In genomic region chr7:141363748-141364147, GRCh38 we compare ENCODE assay signal across 21 cellular contexts.
DNase-seq lines count a peak whose midpoint lies in the region; ATAC-seq, FAIRE-seq and TF ChIP-seq lines count a peak whose summit lies in the region.
"Had no signal": no experiment of that assay in that cellular context is flagged by ENCODE, and none has a peak within 500 bp of the region (broad histone marks: within the 10 kb centered on the region; RNA-seq: fewer than 3 reads in every experiment).

No MANE protein-coding gene starts in this region.

- H3K18ac ChIP-seq in mesenchymal stem cell (ENCODE audit: low read depth in 1 of 2, low read length in 2 of 2), result no peak overlapping the region

- peak overlapping the region in 9 of 10 donors; percentile 38 to 89 (median 68) for H3K27ac ChIP-seq in heart right ventricle
- peak overlapping the region; percentile 94 for H3K27ac ChIP-seq in SJCRH30
- peak overlapping the region; percentile 97 for H3K27ac ChIP-seq in mesenchymal stem cell (ENCODE audit: low read length, poor library complexity, severe bottlenecking)
- peak overlapping the region; percentile 81 for H3K27ac ChIP-seq in smooth muscle cell (ENCODE audit: low read depth)
- H3K27ac ChIP-seq in HepG2 (ENCODE audit: extremely low read length, insufficient read depth, low read length), result no peak overlapping the region
- H3K27ac ChIP-seq: C4-2B, KMS-11 had no signal

- H3K4me1 ChIP-seq in heart right ventricle (peaks cover 2 to 75% (median 37%) of the 10 kb centered on the region in 9 donors), SJCRH30 (peaks cover 51% of the 10 kb centered on the region), mesenchymal stem cell (ENCODE audit: control insufficient read depth, insufficient read depth, low read depth, low read length) (peaks cover 8% of the 10 kb centered on the region), smooth muscle cell (ENCODE audit: low read depth) (peaks cover 29% of the 10 kb centered on the region), HepG2 (ENCODE audit: insufficient read depth, low read length) (no peaks in the 10 kb centered on the region)

- no peak for TF ChIP-seq RAD21 in HepG2 (CRISPR knock-in tag; IDR thresholded peaks at IDR 0.05)

- H4K91ac ChIP-seq in mesenchymal stem cell (ENCODE audit: low read length), result no peak overlapping the region

- no peak overlapping the region for H3K9ac ChIP-seq in mesenchymal stem cell (ENCODE audit: low read length)
- H3K9ac ChIP-seq in smooth muscle cell (ENCODE audit: low read depth), result no peak overlapping the region
- H3K9ac ChIP-seq in HepG2 (ENCODE audit: insufficient read depth, low read depth, low read length), result no peak overlapping the region
- H3K9ac ChIP-seq: KMS-11 had no signal

- no TSS peak for BruUV-seq in HepG2 (replicated peaks; lab: Mats Ljungman, UMichigan)

- no peak overlapping the region for H3K23ac ChIP-seq in mesenchymal stem cell (ENCODE audit: low read length in 2 of 2)

- H3K79me2 ChIP-seq in smooth muscle cell (ENCODE audit: low read depth) (no peaks in the 10 kb centered on the region), HepG2 (ENCODE audit: insufficient read depth, low read length) (no peaks in the 10 kb centered on the region)

- TF ChIP-seq EP300 in HepG2 (IDR thresholded peaks at IDR 0.05; ENCODE audit: low read depth in 2 of 2, low read length in 2 of 2), result no peak
- TF ChIP-seq EP300 in HepG2 (CRISPR knock-in tag; IDR thresholded peaks at IDR 0.05; ENCODE audit: borderline replicate concordance), result no peak

- TF ChIP-seq POLR2A in HepG2 (IDR thresholded peaks at IDR 0.05; ENCODE audit: insufficient read depth in 1 of 2, low read depth in 2 of 2, low read length in 2 of 2), result no peak

- peak overlapping the region; percentile 51 for H2BK5ac ChIP-seq in mesenchymal stem cell (ENCODE audit: low read depth, low read length, poor library complexity, severe bottlenecking)

- 96 to 100% methylated on average over 2 of the region's 2 CpGs for WGBS in heart right ventricle, 2 donors
- WGBS in mesenchymal stem cell, result no CpG with 5 or more reads among the region's 2 CpGs
- WGBS in smooth muscle cell (ENCODE audit: low lambda C conversion rate), result 94% methylated on average over 2 of the region's 2 CpGs
- 84% methylated on average over 2 of the region's 2 CpGs for WGBS in HepG2 (ENCODE audit: low lambda C conversion rate)

- CTCF ChIA-PET in HepG2 (lab: Yijun Ruan, JAX; ENCODE audit: low intra/inter-chr PET ratio, low total read pairs), result no interaction called here

- in situ Hi-C loops in HepG2 (cut with HindIII; ENCODE audit: extremely low pct_ligation_motif_present, low pct_unique_long_range_greater_than_20kb), result no loop called here

- H3K9me3 ChIP-seq in heart right ventricle (no peaks in the 10 kb centered on the region), SJCRH30 (replicated peaks) (no peaks in the 10 kb centered on the region; the same call in 1 of the 2 replicates), mesenchymal stem cell (ENCODE audit: control insufficient read depth, low read length) (no peaks in the 10 kb centered on the region), smooth muscle cell (replicated peaks; ENCODE audit: low read depth) (no peaks in the 10 kb centered on the region), HepG2 (ENCODE audit: low read length) (no peaks in the 10 kb centered on the region)

- intact Hi-C loops in heart right ventricle (cut with DNase I) (loop anchor here in 3 of 10 donors (2.0 to 5.0 kb wide), 3 partner anchors 56 to 61 kb away; no protein-coding TSS in a partner anchor), left ventricle myocardium superior (cut with micrococcal nuclease) (no loop called here), HepG2 (cut with micrococcal nuclease; ENCODE audit: unreplicated experiment) (no loop called here)

- no peak overlapping the region for H4K8ac ChIP-seq in mesenchymal stem cell (ENCODE audit: low read length)

- H2AFZ ChIP-seq in mesenchymal stem cell (ENCODE audit: low read depth, low read length) (no peak overlapping the region), smooth muscle cell (ENCODE audit: low read depth) (no peak overlapping the region), HepG2 (ENCODE audit: low read length) (no peak overlapping the region)

- no peak overlapping the region for H3K4me2 ChIP-seq in mesenchymal stem cell (ENCODE audit: low read length, poor library complexity, severe bottlenecking)
- H3K4me2 ChIP-seq in smooth muscle cell, result peak overlapping the region; percentile 67
- no peak overlapping the region for H3K4me2 ChIP-seq in HepG2 (ENCODE audit: low read depth, low read length)
- H3K4me2 ChIP-seq: KMS-11 had no signal

- no peaks in the 10 kb centered on the region for H3K36me3 ChIP-seq in heart right ventricle
- no peaks in the 10 kb centered on the region for H3K36me3 ChIP-seq in SJCRH30
- H3K36me3 ChIP-seq in mesenchymal stem cell (ENCODE audit: control insufficient read depth in 1 of 2, insufficient read depth in 2 of 2, low read depth in 1 of 2, low read length in 2 of 2), result no peaks in the 10 kb centered on the region
- no peaks in the 10 kb centered on the region for H3K36me3 ChIP-seq in smooth muscle cell (ENCODE audit: low read depth)
- H3K36me3 ChIP-seq in HepG2 (replicated peaks in 1 of 2; ENCODE audit: control insufficient read depth in 1 of 2, insufficient read depth in 2 of 2, low read length in 2 of 2), result no peaks in the 10 kb centered on the region

- H3K27me3 ChIP-seq in heart right ventricle, result no peaks in the 10 kb centered on the region
- no peaks in the 10 kb centered on the region for H3K27me3 ChIP-seq in SJCRH30
- no peaks in the 10 kb centered on the region for H3K27me3 ChIP-seq in mesenchymal stem cell (ENCODE audit: control insufficient read depth in 1 of 2, insufficient read depth in 1 of 2, low read length in 2 of 2)
- no peaks in the 10 kb centered on the region for H3K27me3 ChIP-seq in smooth muscle cell (ENCODE audit: low read depth)
- H3K27me3 ChIP-seq in HepG2 (ENCODE audit: control insufficient read depth in 1 of 2, insufficient read depth in 2 of 2, low read length in 2 of 2), result no peaks in the 10 kb centered on the region

- TF ChIP-seq CTCF in heart right ventricle (IDR thresholded peaks at IDR 0.05) (no peak), smooth muscle cell (IDR thresholded peaks at IDR 0.05; ENCODE audit: borderline replicate concordance, insufficient read depth, poor library complexity, severe bottlenecking) (no peak), HepG2 (CRISPR knock-in tag; IDR thresholded peaks at IDR 0.05) (no peak)

- no peaks in the 10 kb centered on the region for H4K20me1 ChIP-seq in smooth muscle cell (ENCODE audit: low read depth)
- no peaks in the 10 kb centered on the region for H4K20me1 ChIP-seq in HepG2 (ENCODE audit: insufficient read depth, low read length)

- H3K14ac ChIP-seq in mesenchymal stem cell (ENCODE audit: low read length in 2 of 2), result no peak overlapping the region

- no peak for DNase-seq in heart right ventricle
- no peak for DNase-seq in left ventricle myocardium superior
- no peak for DNase-seq in SJCRH30
- DNase-seq in mesenchymal stem cell, result no peak
- no peak for DNase-seq in smooth muscle cell (lab: John Stamatoyannopoulos, UW; ENCODE audit: unreplicated experiment)
- no peak for DNase-seq in NCI-H2029 treated with DMSO at 0.1 percent for 48 hours (lab: John Stamatoyannopoulos, UW)
- DNase-seq in HepG2 (ENCODE audit: low spot score), result no peak
- DNase-seq: 8988T; IMR-90; NCI-H1092 treated with DMSO at 0.1 percent for 48 hours; NCI-H146; NCI-H2029; NCI-H510A treated with DMSO at 0.1 percent for 48 hours; NCI-H774; NK-92 treated with Interleukin-12 subunit alpha and Interleukin-12 subunit beta, amount 100 ng/mL, for 24 hours had no signal

- H2BK12ac ChIP-seq in mesenchymal stem cell (ENCODE audit: low read length in 2 of 2), result no peak overlapping the region

- no peak overlapping the region for H2BK120ac ChIP-seq in mesenchymal stem cell (ENCODE audit: low read depth, low read length)

- no peaks in the 10 kb centered on the region for H3K79me1 ChIP-seq in mesenchymal stem cell (replicated peaks; ENCODE audit: low read length, poor library complexity, severe bottlenecking)

- no peak overlapping the region for H2BK15ac ChIP-seq in mesenchymal stem cell (ENCODE audit: low read depth, poor library complexity, severe bottlenecking)

- H3K4ac ChIP-seq in mesenchymal stem cell (ENCODE audit: low read depth in 1 of 2, low read length in 2 of 2), result no peak overlapping the region

- ATAC-seq in heart right ventricle (no peak), left ventricle myocardium superior (no peak), HepG2 (no peak)
- ATAC-seq: HCT116 had no signal

- H2AK5ac ChIP-seq in mesenchymal stem cell (ENCODE audit: low read length, severe bottlenecking), result peak overlapping the region; percentile 76

- no peak overlapping the region for H3K4me3 ChIP-seq in heart right ventricle
- no peak overlapping the region for H3K4me3 ChIP-seq in SJCRH30
- H3K4me3 ChIP-seq in mesenchymal stem cell (ENCODE audit: insufficient read depth in 1 of 2, low read depth in 1 of 2, low read length in 2 of 2), result no peak overlapping the region
- H3K4me3 ChIP-seq in smooth muscle cell, result no peak overlapping the region
- H3K4me3 ChIP-seq in HepG2 (replicated peaks in 1 of 3; ENCODE audit: insufficient read depth in 1 of 3, low read depth in 2 of 3, low read length in 3 of 3), result no peak overlapping the region

- H3F3A ChIP-seq in smooth muscle cell (ENCODE audit: low read depth), result peaks cover 21% of the 10 kb centered on the region

- no peak for FAIRE-seq in HepG2 (lab: Jason Lieb, UNC)
- FAIRE-seq: G401.6, GM19239, HTR-8/SVneo had no signal

- POLR2A ChIA-PET in HepG2 (lab: Yijun Ruan, JAX), result no interaction called here

TF ChIP-seq in HepG2, 621 proteins besides CTCF, POLR2A, EP300 and RAD21 (continues in another document):
- TF ChIP-seq ZNF670 (CRISPR knock-in tag; IDR thresholded peaks at IDR 0.05; ENCODE audit: borderline replicate concordance) (no peak), REPIN1 (CRISPR knock-in tag; IDR thresholded peaks at IDR 0.05; ENCODE audit: borderline replicate concordance, low read depth) (no peak), ZMAT5 (CRISPR knock-in tag; IDR thresholded peaks at IDR 0.05; ENCODE audit: borderline replicate concordance, low read depth) (no peak), NR2F1 (CRISPR knock-in tag; IDR thresholded peaks at IDR 0.05) (no peak)
- TF ChIP-seq, protein P1, sequence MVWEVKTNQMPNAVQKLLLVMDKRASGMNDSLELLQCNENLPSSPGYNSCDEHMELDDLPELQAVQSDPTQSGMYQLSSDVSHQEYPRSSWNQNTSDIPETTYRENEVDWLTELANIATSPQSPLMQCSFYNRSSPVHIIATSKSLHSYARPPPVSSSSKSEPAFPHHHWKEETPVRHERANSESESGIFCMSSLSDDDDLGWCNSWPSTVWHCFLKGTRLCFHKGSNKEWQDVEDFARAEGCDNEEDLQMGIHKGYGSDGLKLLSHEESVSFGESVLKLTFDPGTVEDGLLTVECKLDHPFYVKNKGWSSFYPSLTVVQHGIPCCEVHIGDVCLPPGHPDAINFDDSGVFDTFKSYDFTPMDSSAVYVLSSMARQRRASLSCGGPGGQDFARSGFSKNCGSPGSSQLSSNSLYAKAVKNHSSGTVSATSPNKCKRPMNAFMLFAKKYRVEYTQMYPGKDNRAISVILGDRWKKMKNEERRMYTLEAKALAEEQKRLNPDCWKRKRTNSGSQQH (CRISPR knock-in tag; IDR thresholded peaks at IDR 0.05; ENCODE audit: low read depth), result no peak
